Comparison of ENCODE assay signal across 8 cellular contexts in the genomic region with DNA sequence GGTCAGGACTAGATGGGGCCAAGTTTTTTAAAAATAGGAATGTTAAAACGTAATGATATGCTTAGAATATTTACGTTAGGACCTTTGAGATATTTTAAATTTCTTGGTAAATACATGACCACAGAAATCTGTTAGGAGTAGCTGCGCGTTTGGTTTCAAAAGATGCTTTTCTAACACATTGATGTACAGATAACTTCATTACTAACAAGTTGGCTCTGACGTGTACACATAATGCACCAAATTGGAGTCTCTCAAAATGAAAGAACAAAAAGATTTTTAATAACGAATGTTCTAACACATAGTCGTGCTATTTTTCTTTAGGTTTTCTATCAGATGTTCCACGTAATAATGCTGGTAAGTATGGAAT. TPM values are rescaled to one million over a fixed set of nuclear protein-coding genes. Genes with fewer than 3 reads are reported as not detected.
DNase-seq lines count a peak whose midpoint lies in the region; ATAC-seq and TF ChIP-seq lines count a peak whose summit lies in the region.

No MANE protein-coding gene starts in this region.

- peak overlapping the region in 2 of 3 experiments; percentile 55 to 95; a peak in 3 of 7 replicates for H3K27ac Mint-ChIP-seq in H9
- H3K27ac Mint-ChIP-seq in T-helper 2 cell treated with Interferon-gamma antibody and Interleukin-4, amounts not matched to agents 5 μg/mL and 100 μg/mL, for 36 hours, result peak overlapping the region; percentile 84

- no CpG with 5 or more reads among the region's 8 CpGs for WGBS in H9 (ENCODE audit: extremely low coverage, insufficient read length, low lambda C conversion rate)
- whole genome bisulfite sequencing in gastroesophageal sphincter (ENCODE audit: low coverage in 1 of 2), 2 donors, result 24 to 29% methylated on average over 8 of the region's 8 CpGs

- H3K36me3 Mint-ChIP-seq in H9 (ENCODE audit: insufficient read depth in 1 of 3, low read depth in 3 of 3), result peaks cover 0 to 16% (median 10%) of the 10 kb centered on the region in 3 experiments; a peak in 5 of 7 replicates
- peaks cover 6% of the 10 kb centered on the region for H3K36me3 Mint-ChIP-seq in T-helper 2 cell treated with Interferon-gamma antibody and Interleukin-4, amounts not matched to agents 5 μg/mL and 100 μg/mL, for 36 hours (ENCODE audit: low read depth)

- peak overlapping the region; percentile 89 for H3K18ac ChIP-seq in H9 (ENCODE audit: insufficient read length, low read depth, low read length)

- peaks cover 10% of the 10 kb centered on the region for H3K23me2 ChIP-seq in H9 (ENCODE audit: insufficient read length, low read depth, low read length, poor library complexity, severe bottlenecking)

- H3K27ac ChIP-seq in H9 (ENCODE audit: insufficient read length, low read depth, low read length), result no peak overlapping the region
- peak overlapping the region; percentile 76 to 91 (median 88) for H3K27ac ChIP-seq in gastroesophageal sphincter
- H3K27ac ChIP-seq in skeletal muscle tissue (ENCODE audit: low read depth, low read length), result peak overlapping the region; percentile 85

- H3K4me2 ChIP-seq in H9 (ENCODE audit: insufficient read depth, insufficient read length, low read length), result peak overlapping the region; percentile 83

- no peak overlapping the region for H2BK15ac ChIP-seq in H9 (ENCODE audit: low read depth, low read length)

- H2BK20ac ChIP-seq in H9 (ENCODE audit: low read depth, low read length, poor library complexity, severe bottlenecking), result no peak overlapping the region

- H4K91ac ChIP-seq in H9 (ENCODE audit: insufficient read length, low read depth, low read length), result no peak overlapping the region

- TF ChIP-seq EP300 in gastroesophageal sphincter (IDR thresholded peaks at IDR 0.05), result no peak

- H3K4me1 ChIP-seq in H9 (ENCODE audit: insufficient read depth, low read length) (no peaks in the 10 kb centered on the region), gastroesophageal sphincter (peaks cover 0 to 21% (median 0%) of the 10 kb centered on the region in 3 donors), skeletal muscle tissue (ENCODE audit: control insufficient read depth in 3 of 3, insufficient read depth in 3 of 3, low read length in 3 of 3) (peaks cover 4 to 6% (median 6%) of the 10 kb centered on the region in 3 donors)

- H3K9ac ChIP-seq in H9 (ENCODE audit: extremely low read depth, insufficient read length, low read length) (peak overlapping the region; percentile 60), skeletal muscle tissue (ENCODE audit: low read depth in 1 of 3, low read length in 3 of 3) (peak overlapping the region; percentile 88 to 92 (median 91))

- no peaks in the 10 kb centered on the region for H3K9me3 ChIP-seq in H9 (ENCODE audit: control insufficient read depth, low read depth, low read length)
- H3K9me3 ChIP-seq in gastroesophageal sphincter, result no peaks in the 10 kb centered on the region
- H3K9me3 ChIP-seq in skeletal muscle tissue (ENCODE audit: control insufficient read depth in 3 of 3, low read length in 3 of 3), result no peaks in the 10 kb centered on the region

- H3K4me3 ChIP-seq in gastroesophageal sphincter (peak overlapping the region; percentile 72 to 79), skeletal muscle tissue (ENCODE audit: low read length in 3 of 3) (peak overlapping the region; percentile 83 to 93 (median 86))

- TF ChIP-seq POLR2A in gastroesophageal sphincter (IDR thresholded peaks at IDR 0.05), result no peak

- H3K79me1 ChIP-seq in H9 (ENCODE audit: insufficient read depth, low read depth, low read length, poor library complexity, severe bottlenecking), result no peaks in the 10 kb centered on the region

- no peak for DNase-seq in H9
- DNase-seq in T-helper 2 cell treated with Interferon-gamma antibody and Interleukin-4, amounts not matched to agents 5 μg/mL and 100 μg/mL, for 36 hours (ENCODE audit: low spot score), result no peak
- no peak for DNase-seq in dedifferentiated amniotic fluid mesenchymal stem cell (ENCODE audit: extremely low spot score)
- no peak for DNase-seq in COLO829 (ENCODE audit: low spot score)
- DNase-seq in NOMO-1 treated with DMSO at 0.1 percent for 48 hours (lab: John Stamatoyannopoulos, UW; ENCODE audit: unreplicated experiment), result no peak

- ATAC-seq in gastroesophageal sphincter (no peak), HG02798 (IDR thresholded peaks at IDR 0.05; ENCODE audit: poor library complexity, unreplicated experiment) (no peak)

- no peak overlapping the region for H4K8ac ChIP-seq in H9 (replicated peaks; ENCODE audit: insufficient read length, low read depth, low read length)

- no peak overlapping the region for H3K23ac ChIP-seq in H9 (ENCODE audit: insufficient read length, low read depth, low read length)

- H2BK5ac ChIP-seq in H9 (ENCODE audit: insufficient read length, low read length), result no peak overlapping the region

- no peak overlapping the region for H2AFZ ChIP-seq in H9 (ENCODE audit: low read length)

- no peak overlapping the region for H3K56ac ChIP-seq in H9 (ENCODE audit: insufficient read length, low read depth, low read length)

- H2AK5ac ChIP-seq in H9 (ENCODE audit: insufficient read length, low read length), result no peak overlapping the region

- H3K27me3 Mint-ChIP-seq in H9 (ENCODE audit: low read depth), result peaks cover 10% of the 10 kb centered on the region
- peaks cover 32% of the 10 kb centered on the region for H3K27me3 Mint-ChIP-seq in T-helper 2 cell treated with Interferon-gamma antibody and Interleukin-4, amounts not matched to agents 5 μg/mL and 100 μg/mL, for 36 hours (ENCODE audit: low read depth)

- H3K4ac ChIP-seq in H9 (ENCODE audit: low read depth, low read length), result no peak overlapping the region

- H3K79me2 ChIP-seq in H9 (ENCODE audit: insufficient read depth, low read length), result no peaks in the 10 kb centered on the region

- no peak overlapping the region for H4K5ac ChIP-seq in H9 (ENCODE audit: insufficient read length, low read depth, low read length)

- H3T11ph ChIP-seq in H9 (ENCODE audit: low read length), result no peak overlapping the region

- no peak overlapping the region for H3K14ac ChIP-seq in H9 (ENCODE audit: insufficient read depth, low read length)

- no peak overlapping the region for H2BK12ac ChIP-seq in H9 (ENCODE audit: insufficient read length, low read depth, low read length)

- no peaks in the 10 kb centered on the region for H3K27me3 ChIP-seq in H9 (ENCODE audit: insufficient read depth, low read length)
- no peaks in the 10 kb centered on the region for H3K27me3 ChIP-seq in gastroesophageal sphincter
- no peaks in the 10 kb centered on the region for H3K27me3 ChIP-seq in skeletal muscle tissue (ENCODE audit: control insufficient read depth in 3 of 3, insufficient read depth in 3 of 3, low read length in 3 of 3)

- peaks cover 0 to 12% of the 10 kb centered on the region in 2 donors for H3K36me3 ChIP-seq in gastroesophageal sphincter
- peaks cover 0 to 8% (median 5%) of the 10 kb centered on the region in 3 donors for H3K36me3 ChIP-seq in skeletal muscle tissue (ENCODE audit: control insufficient read depth in 3 of 3, insufficient read depth in 3 of 3, low read length in 3 of 3)

- no peaks in the 10 kb centered on the region for H4K20me1 ChIP-seq in H9 (ENCODE audit: control insufficient read depth, insufficient read depth, insufficient read length)

- TF ChIP-seq CTCF in H9 (conservative IDR thresholded peaks at IDR 0.05) (no peak), gastroesophageal sphincter (IDR thresholded peaks at IDR 0.05) (no peak)

- no peaks in the 10 kb centered on the region for H3K9me3 Mint-ChIP-seq in H9
- peaks cover 12% of the 10 kb centered on the region for H3K9me3 Mint-ChIP-seq in T-helper 2 cell treated with Interferon-gamma antibody and Interleukin-4, amounts not matched to agents 5 μg/mL and 100 μg/mL, for 36 hours

- peak overlapping the region; percentile 87 to 96 for H3K4me3 Mint-ChIP-seq in H9
- H3K4me3 Mint-ChIP-seq in T-helper 2 cell treated with Interferon-gamma antibody and Interleukin-4, amounts not matched to agents 5 μg/mL and 100 μg/mL, for 36 hours, result peak overlapping the region; percentile 83

- H3K4me1 Mint-ChIP-seq in H9, result peaks cover 5 to 10% of the 10 kb centered on the region in 2 experiments
- H3K4me1 Mint-ChIP-seq in T-helper 2 cell treated with Interferon-gamma antibody and Interleukin-4, amounts not matched to agents 5 μg/mL and 100 μg/mL, for 36 hours (ENCODE audit: low read depth), result peaks cover 17% of the 10 kb centered on the region

- no peak overlapping the region for H2BK120ac ChIP-seq in H9 (ENCODE audit: low read depth, low read length, poor library complexity, severe bottlenecking)

RNA-seq across cellular contexts. Expression of gene PHOSPHO2, which starts 0.6 kb away (rescaled TPM):
- total RNA-seq in H9 (2021) (7.2 and 7.6 TPM in 2 replicates), gastroesophageal sphincter (10 to 100 TPM in 1 of 4 donors, 1 to 10 TPM in 3; 4.4 to 10.7 (median 6.7) TPM), skeletal muscle tissue (3.7 TPM)

RNA-seq across cellular contexts. Expression of gene CFAP210, which starts 0.7 kb away (rescaled TPM):
- total RNA-seq in H9 (2021), result 0.33 and 0.94 TPM in 2 replicates
- total RNA-seq in gastroesophageal sphincter, result not detected
- not detected for total RNA-seq in skeletal muscle tissue

RNA-seq across cellular contexts. Expression of gene KLHL23, which starts 38.8 kb away (rescaled TPM):
- total RNA-seq in H9 (2021), result 50.2 and 54.6 TPM in 2 replicates
- 10 to 100 TPM; 24.1 to 67.2 (median 55.4) TPM for total RNA-seq in gastroesophageal sphincter
- 28.7 TPM for total RNA-seq in skeletal muscle tissue
